Comparison of ENCODE assay signal across 8 cellular contexts in genomic region chr9:36190388-36191289, GRCh38. TPM values are rescaled to one million over a fixed set of nuclear protein-coding genes. Genes with fewer than 3 reads are reported as not detected.
A peak's percentile ranks its signal among the peaks of the same experiment; 100 is the strongest.
DNase-seq lines count a peak whose midpoint lies in the region; ATAC-seq and TF ChIP-seq lines count a peak whose summit lies in the region.

CLTA (plus strand) TSS chr9:36190921; CDS start chr9:36191057, 136 bp downstream.

- H3K4me3 Mint-ChIP-seq in type B pancreatic cell, result peak within 1 kb of the TSS; percentile 94

- intact Hi-C loops in adrenal gland (cut with DNase I), result loop anchor here in 1 of 2 donors (5.0 kb wide), 1 partner anchor 137 kb away; no protein-coding TSS in a partner anchor
- intact Hi-C loops in heart left ventricle (cut with DNase I), result loop anchor here in 8 of 10 donors (1.0 to 10.0 kb wide), 6 partner anchors 68 to 144 kb away; partner anchors contain the start of gene GNE (in 2 of the 8)

- H3K27ac ChIP-seq in adrenal gland (peak within 1 kb of the TSS; percentile 22 to 92 (median 87)), heart left ventricle (peak within 1 kb of the TSS; percentile 66 to 97 (median 92))

- H3K9me3 ChIP-seq in adrenal gland (replicated peaks in 1 of 3) (no peaks in the 10 kb centered on the region), heart left ventricle (no peaks in the 10 kb centered on the region)

- H3K27ac Mint-ChIP-seq in type B pancreatic cell, result peak within 1 kb of the TSS; percentile 96

- in situ Hi-C loops in GM13976 (cut with MboI; ENCODE audit: low sequenced_read_pairs, unreplicated experiment), result no loop called here

- WGBS in adrenal gland, 4 donors, result 0 to 1% (median 0%) methylated on average over 22 to 68 of the region's 68 CpGs
- 0 to 1% (median 0%) methylated on average over 29 to 68 of the region's 68 CpGs for WGBS in heart left ventricle, 4 donors

- peaks cover 37 to 45% of the 10 kb centered on the region in 2 donors for H3K4me1 ChIP-seq in adrenal gland (replicated peaks in 1 of 2)
- peaks cover 16 to 45% (median 40%) of the 10 kb centered on the region in 12 donors for H3K4me1 ChIP-seq in heart left ventricle

- H3K27me3 ChIP-seq in adrenal gland, result no peaks in the 10 kb centered on the region
- H3K27me3 ChIP-seq in heart left ventricle, result no peaks in the 10 kb centered on the region

- H3K36me3 ChIP-seq in adrenal gland (replicated peaks in 1 of 2), result no peaks in the 10 kb centered on the region
- peaks cover 0 to 19% (median 2%) of the 10 kb centered on the region in 9 donors for H3K36me3 ChIP-seq in heart left ventricle

- DNase-seq in GM13976 (ENCODE audit: low spot score) (peak; percentile 99), NCI-H146 (lab: John Stamatoyannopoulos, UW) (peak; percentile 100), T-helper 1 cell (peak; percentile 86 to 98 (median 94)), adrenal gland (peak; percentile 95 to 99 (median 98)), heart left ventricle (peak; percentile 95 to 98 (median 98)), pons (ENCODE audit: low spot score) (peak; percentile 100), type B pancreatic cell (ENCODE audit: extremely low spot score, unreplicated experiment) (peak; percentile 94)

- no peaks in the 10 kb centered on the region for H3K9me3 Mint-ChIP-seq in type B pancreatic cell

- peak; percentile 85 to 90 for TF ChIP-seq POLR2A in adrenal gland (IDR thresholded peaks at IDR 0.05)
- TF ChIP-seq POLR2A in heart left ventricle (IDR thresholded peaks at IDR 0.05), result peak; percentile 62 to 92

- TF ChIP-seq CTCF in GM13976 (IDR thresholded peaks at IDR 0.05; ENCODE audit: borderline replicate concordance, control extremely low read depth, extremely low read depth, insufficient read depth, missing control alignments) (peak; percentile 30), adrenal gland (IDR thresholded peaks at IDR 0.05) (peak; percentile 38 to 70 (median 58)), heart left ventricle (IDR thresholded peaks at IDR 0.05) (peak; percentile 12 to 70 (median 57)), type B pancreatic cell (conservative IDR thresholded peaks at IDR 0.05) (peak; percentile 68)

- ATAC-seq in HG02870 (IDR thresholded peaks at IDR 0.05; ENCODE audit: unreplicated experiment), result peak; percentile 97
- ATAC-seq in heart left ventricle, result peak; percentile 98 to 100 (median 99)

- H3K4me3 ChIP-seq in adrenal gland, result peak within 1 kb of the TSS; percentile 76 to 91 (median 79)
- peak within 1 kb of the TSS; percentile 69 to 99 (median 88) for H3K4me3 ChIP-seq in heart left ventricle

- H3K27me3 Mint-ChIP-seq in type B pancreatic cell, result peaks cover 14% of the 10 kb centered on the region

- peaks cover 40% of the 10 kb centered on the region for H3K4me1 Mint-ChIP-seq in type B pancreatic cell (ENCODE audit: unreplicated experiment)

- peaks cover 13% of the 10 kb centered on the region for H3K36me3 Mint-ChIP-seq in type B pancreatic cell

RNA-seq across cellular contexts. Expression of gene CLTA, which starts in this region (rescaled TPM):
- total RNA-seq in adrenal gland (100 to 1,000 TPM; 167 to 301 (median 230) TPM), heart left ventricle (100 to 1,000 TPM in 1 of 9 donors, 10 to 100 TPM in 8; 43.8 to 123 (median 61.8) TPM), type B pancreatic cell (ENCODE audit: low replicate concordance) (220 and 233 TPM in 2 replicates)
- polyA plus RNA-seq in adrenal gland (100 to 1,000 TPM in 2 of 3 donors, 10 to 100 TPM in 1; 95.6 to 199 (median 126) TPM), heart left ventricle (100 to 1,000 TPM in 1 of 2 donors, 10 to 100 TPM in 1; 40.8 to 139 TPM)

Comparison
In these comparisons a context has a peak if more than half of its experiments do, and no peak if none do; other contexts are left out.
1. Peak in every context shown above with its lines: DNase-seq, ATAC-seq, H3K4me3 ChIP-seq and H3K27ac ChIP-seq.